ENCODE assay signal across 8 cellular contexts in genomic region chr6:74574794-74575193, GRCh38.
DNase-seq lines count a peak whose midpoint lies in the region; ATAC-seq and TF ChIP-seq lines count a peak whose summit lies in the region.

No MANE protein-coding gene starts in this region.

- H3K4me2 ChIP-seq in IMR-90 (ENCODE audit: low read depth, low read length), result no peak overlapping the region

- peak overlapping the region; percentile 17; the same call in 1 of the 2 replicates for H2BK120ac ChIP-seq in IMR-90 (ENCODE audit: low read depth, low read length)

- peaks cover 10% of the 10 kb centered on the region for H3K4me1 ChIP-seq in IMR-90 (ENCODE audit: control insufficient read depth, insufficient read depth, low read length)

- H3K36me3 Mint-ChIP-seq in mesothelial cell of epicardium, result no peaks in the 10 kb centered on the region

- H2AFZ ChIP-seq in IMR-90 (replicated peaks; ENCODE audit: low read length, poor library complexity), result no peak overlapping the region

- no peaks in the 10 kb centered on the region for H3K27me3 Mint-ChIP-seq in mesothelial cell of epicardium (ENCODE audit: low read depth)

- intact Hi-C loops in IMR-90 (cut with micrococcal nuclease), result loop anchor here (2.0 to 10.0 kb wide), 3 partner anchors 166 to 633 kb away; partner anchors contain the start of gene COL12A1

- H3K27ac ChIP-seq in IMR-90 (ENCODE audit: insufficient read depth, low read length), result no peak overlapping the region

- TF ChIP-seq CTCF in IMR-90 (conservative IDR thresholded peaks at IDR 0.05; ENCODE audit: low read depth, low read length) (peak; percentile 56), mesothelial cell of epicardium (IDR thresholded peaks at IDR 0.05; ENCODE audit: unreplicated experiment) (peak; percentile 59)

- peak; percentile 63 for TF ChIP-seq RAD21 in IMR-90 (IDR thresholded peaks at IDR 0.05; ENCODE audit: low read length)

- H4K8ac ChIP-seq in IMR-90 (ENCODE audit: low read depth in 2 of 2, low read length in 2 of 2), result no peak overlapping the region

- no peak overlapping the region for H4K5ac ChIP-seq in IMR-90 (ENCODE audit: low read depth, low read length)

- POLR2A ChIA-PET in IMR-90 (lab: Charles Lee; ENCODE audit: unreplicated experiment), result no interaction called here

- in situ Hi-C loops in IMR-90 (cut with MboI; ENCODE audit: low sequenced_read_pairs), result no loop called here

- BruUV-seq in IMR-90 (replicated peaks; lab: Mats Ljungman, UMichigan), result no TSS peak

- no peak overlapping the region for H3K56ac ChIP-seq in IMR-90 (ENCODE audit: extremely low read depth, insufficient read depth, low read length)

- peak; percentile 43; the same call in 1 of the 2 replicates for ATAC-seq in IMR-90 (ENCODE audit: low read depth)
- no peak for ATAC-seq in GM18873 (IDR thresholded peaks at IDR 0.05; ENCODE audit: low FRiP score, unreplicated experiment)
- ATAC-seq in GM18519 (IDR thresholded peaks at IDR 0.05; ENCODE audit: low FRiP score, unreplicated experiment), result no peak

- H2BK15ac ChIP-seq in IMR-90 (ENCODE audit: low read depth, low read length), result no peak overlapping the region

- peaks cover 4% of the 10 kb centered on the region for H3K9me1 ChIP-seq in IMR-90 (ENCODE audit: insufficient read depth, low read length)

- CTCF ChIA-PET in IMR-90 (lab: Yijun Ruan, JAX), result no interaction called here

- no peak overlapping the region for H3K14ac ChIP-seq in IMR-90 (replicated peaks; ENCODE audit: low read depth, low read length)

- no peak overlapping the region for H3K4me3 ChIP-seq in IMR-90 (ENCODE audit: insufficient read depth, low read depth, low read length)

- H3K9me3 Mint-ChIP-seq in mesothelial cell of epicardium, result no peaks in the 10 kb centered on the region

- H3K23ac ChIP-seq in IMR-90 (ENCODE audit: low read depth, low read length), result no peak overlapping the region

- no peaks in the 10 kb centered on the region for H3K27me3 ChIP-seq in IMR-90 (ENCODE audit: control insufficient read depth, insufficient read depth, low read length)

- no CpG with 5 or more reads among the region's 5 CpGs for WGBS in IMR-90 (ENCODE audit: extremely low coverage in 2 of 2, insufficient read length in 1 of 2), 2 experiments

- no peaks in the 10 kb centered on the region for H4K20me1 ChIP-seq in IMR-90 (ENCODE audit: insufficient read depth, low read length)

- H2BK20ac ChIP-seq in IMR-90 (ENCODE audit: low read depth, low read length), result 0 out of 2 replicates have a peak overlapping the region, but pooled peaks have one; percentile 58

- dilution Hi-C loops in IMR-90 (cut with HindIII; ENCODE audit: low sequenced_read_pairs, unreplicated experiment), result no loop called here

- no peaks in the 10 kb centered on the region for H3K9me3 ChIP-seq in IMR-90 (ENCODE audit: control insufficient read depth, insufficient read depth, low read length)

- no peak for TF ChIP-seq POLR2A in IMR-90 (IDR thresholded peaks at IDR 0.05; ENCODE audit: low read depth, low read length)

- H2AK9ac ChIP-seq in IMR-90 (replicated peaks; ENCODE audit: low read depth, low read length, poor library complexity), result no peak overlapping the region

- no peaks in the 10 kb centered on the region for H3K36me3 ChIP-seq in IMR-90 (ENCODE audit: control insufficient read depth, insufficient read depth, low read length)

- no peak overlapping the region for H3K9ac ChIP-seq in IMR-90 (ENCODE audit: low read depth, low read length)

- no peak overlapping the region for H3K4ac ChIP-seq in IMR-90 (ENCODE audit: low read depth, low read length)

- peaks cover 3% of the 10 kb centered on the region for H3K4me1 Mint-ChIP-seq in mesothelial cell of epicardium

- H3K18ac ChIP-seq in IMR-90 (ENCODE audit: low read depth, low read length), result no peak overlapping the region

- DNase-seq in SHP77 (lab: John Stamatoyannopoulos, UW) (peak; percentile 22 to 27), SHP77 treated with DMSO at 0.1 percent for 48 hours (lab: John Stamatoyannopoulos, UW) (no peak), IMR-90 (peak; percentile 58), amniotic epithelial cell (ENCODE audit: low read depth) (peak; percentile 52), mesothelial cell of epicardium (ENCODE audit: low spot score in 2 of 2, unreplicated experiment in 2 of 2) (no peak), activated gamma-delta T cell treated with Interleukin-2 at 50 U/mL for 16 hours (no peak)

- H3K27ac Mint-ChIP-seq in mesothelial cell of epicardium, result no peak overlapping the region

- H2AK5ac ChIP-seq in IMR-90 (ENCODE audit: low read depth, low read length), result no peak overlapping the region

- H3K79me1 ChIP-seq in IMR-90 (ENCODE audit: low read depth in 1 of 2, low read length in 2 of 2), result 0 out of 4 replicates have a peak, but pooled peaks cover 0 to 4% of the 10 kb centered on the region in 2 experiments

- H4K91ac ChIP-seq in IMR-90 (ENCODE audit: insufficient read depth, low read depth, low read length), result no peak overlapping the region; the same call in 1 of the 2 replicates

- H3K4me3 Mint-ChIP-seq in mesothelial cell of epicardium, result no peak overlapping the region

- H2BK5ac ChIP-seq in IMR-90 (ENCODE audit: low read depth, low read length, poor library complexity, severe bottlenecking), result no peak overlapping the region

TF ChIP-seq in IMR-90, 13 proteins besides CTCF, POLR2A, EP300 and RAD21:
- TF ChIP-seq MXI1 (IDR thresholded peaks at IDR 0.05; ENCODE audit: borderline replicate concordance, low read depth, low read length), result no peak
- TF ChIP-seq MAFK (IDR thresholded peaks at IDR 0.05; ENCODE audit: low read depth, low read length), result no peak
- no peak for TF ChIP-seq BHLHE40 (IDR thresholded peaks at IDR 0.05; ENCODE audit: low read depth, low read length)
- TF ChIP-seq ELK1 (IDR thresholded peaks at IDR 0.05; ENCODE audit: borderline replicate concordance, low read depth, low read length), result no peak
- TF ChIP-seq SMC3 (IDR thresholded peaks at IDR 0.05; ENCODE audit: low read depth, low read length), result peak; percentile 62
- TF ChIP-seq CEBPB (IDR thresholded peaks at IDR 0.05; ENCODE audit: low read depth, low read length), result no peak
- no peak for TF ChIP-seq CHD1 (IDR thresholded peaks at IDR 0.05; ENCODE audit: low read depth, low read length)
- TF ChIP-seq FOS (IDR thresholded peaks at IDR 0.05; ENCODE audit: low read depth, low read length), result no peak
- no peak for TF ChIP-seq USF2 (IDR thresholded peaks at IDR 0.05; ENCODE audit: low read depth, low read length)

Comparison
In these comparisons a context has a peak if more than half of its experiments do, and no peak if none do; other contexts are left out.
1. DNase-seq: peak in SHP77 (2 of 2), IMR-90 (single experiment) and amniotic epithelial cell (single experiment); none in SHP77 treated with DMSO at 0.1 percent for 48 hours (single experiment), mesothelial cell of epicardium (0 of 2) and activated gamma-delta T cell treated with Interleukin-2 at 50 U/mL for 16 hours (single experiment).